18 cellular contexts compared by ENCODE assay signal in the genomic region with DNA sequence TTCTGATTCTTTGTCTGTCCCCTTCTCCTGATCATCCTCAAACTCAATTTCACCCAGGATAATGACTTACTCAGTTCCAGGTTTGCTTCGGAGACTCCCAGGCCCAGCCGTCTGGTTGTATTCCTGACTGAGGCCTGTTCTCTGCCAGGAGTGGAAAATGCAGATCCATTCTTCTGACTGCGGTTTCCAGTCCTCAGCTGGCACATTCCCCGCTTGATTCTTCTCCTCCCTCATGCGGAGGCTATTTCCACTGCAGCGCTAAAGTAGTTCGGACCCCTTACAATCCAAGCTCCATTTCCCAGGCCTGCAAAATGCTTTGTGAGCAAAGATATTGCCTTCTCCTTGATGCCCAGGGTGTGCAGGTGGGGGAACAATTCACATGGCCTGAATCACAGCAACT. TPM values are rescaled to one million over a fixed set of nuclear protein-coding genes. Genes with fewer than 3 reads are reported as not detected.
A peak's percentile ranks its signal among the peaks of the same experiment; 100 is the strongest.
DNase-seq lines count a peak whose midpoint lies in the region; ATAC-seq and TF ChIP-seq lines count a peak whose summit lies in the region.
"Had no signal": no experiment of that assay in that cellular context is flagged by ENCODE, and none has a peak within 500 bp of the region (broad histone marks: within the 10 kb centered on the region; RNA-seq: fewer than 3 reads in every experiment).

No MANE protein-coding gene starts in this region.

- H3K4me1 ChIP-seq in IMR-90 (ENCODE audit: control insufficient read depth, insufficient read depth, low read length): peaks cover 33% of the 10 kb centered on the region
- H3K4me1 ChIP-seq: Caco-2 had no signal

- no peak overlapping the region for H3K27ac ChIP-seq in IMR-90 (ENCODE audit: insufficient read depth, low read length)
- H3K27ac ChIP-seq: C4-2B, HL-60 had no signal

- no peaks in the 10 kb centered on the region for H3K36me3 ChIP-seq in IMR-90 (ENCODE audit: control insufficient read depth, insufficient read depth, low read length)

- peak; percentile 78 for DNase-seq in AG10803 (ENCODE audit: low read depth)
- DNase-seq in IMR-90: no peak
- peak; percentile 42 for DNase-seq in fibroblast of gingiva (ENCODE audit: low read depth)
- no peak for DNase-seq in DMS79 (lab: John Stamatoyannopoulos, UW)
- no peak for DNase-seq in cerebellar nuclear complex (lab: John Stamatoyannopoulos, UW)
- DNase-seq: ACHN; AML-193; Caco-2; CD4-positive, alpha-beta T cell; DMS79 treated with DMSO at 0.1 percent for 48 hours; GF-D8; HCEC 1CT had no signal

- TF ChIP-seq CTCF in AG10803 (conservative IDR thresholded peaks at IDR 0.05; ENCODE audit: low read length): peak; percentile 50
- no peak for TF ChIP-seq CTCF in IMR-90 (conservative IDR thresholded peaks at IDR 0.05; ENCODE audit: low read depth, low read length)

- peak overlapping the region in 1 of 2 experiments; percentile 78; a peak in 2 of 4 replicates for H4K8ac ChIP-seq in IMR-90 (ENCODE audit: low read depth in 2 of 2, low read length in 2 of 2)

- dilution Hi-C loops in IMR-90 (cut with HindIII; ENCODE audit: low sequenced_read_pairs, unreplicated experiment): no loop called here

- H2BK20ac ChIP-seq in IMR-90 (ENCODE audit: low read depth, low read length): peak overlapping the region; percentile 93

- no peak overlapping the region for H2AK9ac ChIP-seq in IMR-90 (replicated peaks; ENCODE audit: low read depth, low read length, poor library complexity)

- H3K27me3 ChIP-seq in IMR-90 (ENCODE audit: control insufficient read depth, insufficient read depth, low read length): no peaks in the 10 kb centered on the region

- TF ChIP-seq POLR2A in IMR-90 (IDR thresholded peaks at IDR 0.05; ENCODE audit: low read depth, low read length): no peak

- H3K18ac ChIP-seq in IMR-90 (ENCODE audit: low read depth, low read length): peak overlapping the region; percentile 45; the same call in 1 of the 2 replicates

- CTCF ChIA-PET in IMR-90 (lab: Yijun Ruan, JAX): no interaction called here

- 0 out of 2 replicates have a peak overlapping the region, but pooled peaks have one; percentile 22 for H3K14ac ChIP-seq in IMR-90 (replicated peaks; ENCODE audit: low read depth, low read length)

- no peak overlapping the region for H3K4me2 ChIP-seq in IMR-90 (ENCODE audit: low read depth, low read length)
- H3K4me2 ChIP-seq: GM23338 had no signal

- H3K79me1 ChIP-seq in IMR-90 (ENCODE audit: low read depth in 1 of 2, low read length in 2 of 2): no peaks in the 10 kb centered on the region

- in situ Hi-C loops in IMR-90 (cut with MboI; ENCODE audit: low sequenced_read_pairs): no loop called here

- H3K23ac ChIP-seq in IMR-90 (ENCODE audit: low read depth, low read length): no peak overlapping the region

- H3K4me3 ChIP-seq in AG10803 (ENCODE audit: low read length) (no peak overlapping the region), IMR-90 (ENCODE audit: insufficient read depth, low read depth, low read length) (no peak overlapping the region)
- H3K4me3 ChIP-seq: GM12878, GM23338, K562 had no signal

- H2AK5ac ChIP-seq in IMR-90 (ENCODE audit: low read depth, low read length): peak overlapping the region; percentile 81

- H4K20me1 ChIP-seq in IMR-90 (ENCODE audit: insufficient read depth, low read length): no peaks in the 10 kb centered on the region

- intact Hi-C loops in IMR-90 (cut with micrococcal nuclease): no loop called here

- H2AFZ ChIP-seq in IMR-90 (replicated peaks; ENCODE audit: low read length, poor library complexity): no peak overlapping the region
- H2AFZ ChIP-seq: GM23338 had no signal

- no peak overlapping the region for H3K9ac ChIP-seq in IMR-90 (ENCODE audit: low read depth, low read length)

- H2BK120ac ChIP-seq in IMR-90 (ENCODE audit: low read depth, low read length): peak overlapping the region; percentile 72

- H2BK5ac ChIP-seq in IMR-90 (ENCODE audit: low read depth, low read length, poor library complexity, severe bottlenecking): peak overlapping the region; percentile 100

- H3K9me3 ChIP-seq in IMR-90 (ENCODE audit: control insufficient read depth, insufficient read depth, low read length): peaks cover 3% of the 10 kb centered on the region; the same call in 1 of the 2 replicates
- H3K9me3 ChIP-seq: Caco-2 had no signal

- WGBS in IMR-90 (ENCODE audit: extremely low coverage in 2 of 2, insufficient read length in 1 of 2), 2 experiments: 95% methylated on average over 7 of the region's 7 CpGs; no CpG with 5 or more reads in 1 of the 2 experiments

- H3K4ac ChIP-seq in IMR-90 (ENCODE audit: low read depth, low read length): peak overlapping the region; percentile 94

- peak overlapping the region; percentile 89 for H2BK15ac ChIP-seq in IMR-90 (ENCODE audit: low read depth, low read length)

- no peak overlapping the region for H3K56ac ChIP-seq in IMR-90 (ENCODE audit: extremely low read depth, insufficient read depth, low read length)

- H4K91ac ChIP-seq in IMR-90 (ENCODE audit: insufficient read depth, low read depth, low read length): peak overlapping the region; percentile 95

- no TSS peak for BruUV-seq in IMR-90 (replicated peaks; lab: Mats Ljungman, UMichigan)

- H3K9me1 ChIP-seq in IMR-90 (ENCODE audit: insufficient read depth, low read length): peaks cover 24% of the 10 kb centered on the region; the same call in 1 of the 2 replicates

- peak overlapping the region; percentile 21; the same call in 1 of the 2 replicates for H4K5ac ChIP-seq in IMR-90 (ENCODE audit: low read depth, low read length)

- POLR2A ChIA-PET in IMR-90 (lab: Charles Lee; ENCODE audit: unreplicated experiment): no interaction called here

- no peak for ATAC-seq in IMR-90 (ENCODE audit: low read depth)
- ATAC-seq in HG03025 (IDR thresholded peaks at IDR 0.05; ENCODE audit: low FRiP score, unreplicated experiment): no peak
- ATAC-seq: GM12878, GM23338, K562 had no signal

- TF ChIP-seq RAD21 in IMR-90 (IDR thresholded peaks at IDR 0.05; ENCODE audit: low read length): no peak

TF ChIP-seq in IMR-90, 13 proteins besides CTCF, POLR2A, EP300 and RAD21:
- TF ChIP-seq MXI1 (IDR thresholded peaks at IDR 0.05; ENCODE audit: borderline replicate concordance, low read depth, low read length): no peak
- no peak for TF ChIP-seq RFX5 (IDR thresholded peaks at IDR 0.05; ENCODE audit: low read depth, low read length)
- TF ChIP-seq CEBPB (IDR thresholded peaks at IDR 0.05; ENCODE audit: low read depth, low read length): no peak
- TF ChIP-seq SMC3 (IDR thresholded peaks at IDR 0.05; ENCODE audit: low read depth, low read length): no peak
- TF ChIP-seq NFE2L2 (IDR thresholded peaks at IDR 0.05; ENCODE audit: low read depth, low read length): no peak
- TF ChIP-seq CHD1 (IDR thresholded peaks at IDR 0.05; ENCODE audit: low read depth, low read length): no peak
- no peak for TF ChIP-seq FOS (IDR thresholded peaks at IDR 0.05; ENCODE audit: low read depth, low read length)
- no peak for TF ChIP-seq BHLHE40 (IDR thresholded peaks at IDR 0.05; ENCODE audit: low read depth, low read length)
- TF ChIP-seq RCOR1 (IDR thresholded peaks at IDR 0.05; ENCODE audit: insufficient replicate concordance, low read length): no peak
- TF ChIP-seq, protein P1, sequence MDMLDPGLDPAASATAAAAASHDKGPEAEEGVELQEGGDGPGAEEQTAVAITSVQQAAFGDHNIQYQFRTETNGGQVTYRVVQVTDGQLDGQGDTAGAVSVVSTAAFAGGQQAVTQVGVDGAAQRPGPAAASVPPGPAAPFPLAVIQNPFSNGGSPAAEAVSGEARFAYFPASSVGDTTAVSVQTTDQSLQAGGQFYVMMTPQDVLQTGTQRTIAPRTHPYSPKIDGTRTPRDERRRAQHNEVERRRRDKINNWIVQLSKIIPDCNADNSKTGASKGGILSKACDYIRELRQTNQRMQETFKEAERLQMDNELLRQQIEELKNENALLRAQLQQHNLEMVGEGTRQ (IDR thresholded peaks at IDR 0.05; ENCODE audit: low read depth, low read length): no peak
- no peak for TF ChIP-seq MAFK (IDR thresholded peaks at IDR 0.05; ENCODE audit: low read depth, low read length)
- no peak for TF ChIP-seq MAZ (IDR thresholded peaks at IDR 0.05; ENCODE audit: borderline replicate concordance, low read depth, low read length)
- no peak for TF ChIP-seq ELK1 (IDR thresholded peaks at IDR 0.05; ENCODE audit: borderline replicate concordance, low read depth, low read length)

RNA-seq across cellular contexts. Expression of gene GALNT15, which starts 47.2 kb away (rescaled TPM):
- 14.7 and 19.7 TPM in 2 replicates for total RNA-seq in IMR-90 (2012; rRNA removed)
- 11.0 and 12.8 TPM in 2 replicates for polyA plus RNA-seq in IMR-90 (2012; rRNA removed)
- polyA plus RNA-seq in IMR-90 (2012; cell fraction: cytosol; rRNA removed): 8.5 and 15.7 TPM in 2 replicates
- 7.3 and 8.8 TPM in 2 replicates for polyA plus RNA-seq in IMR-90 (2012; cell fraction: nucleus; rRNA removed; ENCODE audit: low replicate concordance)
- total RNA-seq: Caco-2; CD4-positive, alpha-beta T cell; K562 had no signal
- polyA plus RNA-seq: K562 had no signal

Comparison
In these comparisons a context has a peak if more than half of its experiments do, and no peak if none do; other contexts are left out.
1. DNase-seq: peak in AG10803 (single experiment) and fibroblast of gingiva (single experiment); none in IMR-90 (single experiment), DMS79 (single experiment) and cerebellar nuclear complex (0 of 2).